ENCODE assay signal across 8 cellular contexts in genomic region chr17:20121359-20122235, GRCh38.
A peak's percentile ranks its signal among the peaks of the same experiment; 100 is the strongest.
DNase-seq lines count a peak whose midpoint lies in the region; ATAC-seq and TF ChIP-seq lines count a peak whose summit lies in the region.

No MANE protein-coding gene starts in this region.

- H3K23me2 ChIP-seq in H9 (ENCODE audit: insufficient read length, low read depth, low read length, poor library complexity, severe bottlenecking), result no peaks in the 10 kb centered on the region

- H3K27me3 ChIP-seq in H9 (ENCODE audit: insufficient read depth, low read length) (no peaks in the 10 kb centered on the region), esophagus muscularis mucosa (no peaks in the 10 kb centered on the region)

- no peaks in the 10 kb centered on the region for H3K79me2 ChIP-seq in H9 (ENCODE audit: insufficient read depth, low read length)

- H2BK5ac ChIP-seq in H9 (ENCODE audit: insufficient read length, low read length), result no peak overlapping the region

- no peak for TF ChIP-seq POLR2A in esophagus muscularis mucosa (IDR thresholded peaks at IDR 0.05; ENCODE audit: low read depth)

- H3K4me3 Mint-ChIP-seq in H9, result no peak overlapping the region
- H3K4me3 Mint-ChIP-seq in activated T-cell treated with anti-CD3 and anti-CD28 coated beads, Interleukin-2, amount 50 U/mL, for 4 hours, result no peak overlapping the region
- H3K4me3 Mint-ChIP-seq in natural killer cell treated with Interleukin-12 subunit alpha and Interleukin-12 subunit beta and Interleukin-15 and Interleukin-18, amount 100 ng/mL, for 72 hours, result no peak overlapping the region
- H3K4me3 Mint-ChIP-seq in stimulated activated effector memory CD8-positive, alpha-beta T cell treated with anti-CD3 and anti-CD28 coated beads, Interleukin-12 subunit alpha, Interleukin-12 subunit beta, amount 100 ng/mL, for 72 hours, result no peak overlapping the region

- peaks cover 0 to 2% of the 10 kb centered on the region in 2 experiments; a peak in 2 of 5 replicates for H3K9me3 Mint-ChIP-seq in H9
- no peaks in the 10 kb centered on the region for H3K9me3 Mint-ChIP-seq in activated T-cell treated with anti-CD3 and anti-CD28 coated beads, Interleukin-2, amount 50 U/mL, for 4 hours
- H3K9me3 Mint-ChIP-seq in natural killer cell treated with Interleukin-12 subunit alpha and Interleukin-12 subunit beta and Interleukin-15 and Interleukin-18, amount 100 ng/mL, for 72 hours, result no peaks in the 10 kb centered on the region
- H3K9me3 Mint-ChIP-seq in stimulated activated effector memory CD8-positive, alpha-beta T cell treated with anti-CD3 and anti-CD28 coated beads, Interleukin-12 subunit alpha, Interleukin-12 subunit beta, amount 100 ng/mL, for 72 hours, result no peaks in the 10 kb centered on the region

- H2AFZ ChIP-seq in H9 (ENCODE audit: low read length), result no peak overlapping the region

- intact Hi-C loops in esophagus muscularis mucosa (cut with DNase I), result loop anchor here (2.0 kb wide), 2 partner anchors 105 to 199 kb away; no protein-coding TSS in a partner anchor

- DNase-seq in AG10803 (ENCODE audit: low read depth), result peak; percentile 62
- peak; percentile 85 for DNase-seq in H9
- DNase-seq in OCI-M1 (lab: John Stamatoyannopoulos, UW), result peak; percentile 68
- DNase-seq in activated T-cell treated with anti-CD3 and anti-CD28 coated beads, Interleukin-2, amount 50 U/mL, for 4 hours, result peak; percentile 68
- DNase-seq in esophagus muscularis mucosa (ENCODE audit: extremely low spot score), result no peak
- peak; percentile 71 for DNase-seq in natural killer cell treated with Interleukin-12 subunit alpha and Interleukin-12 subunit beta and Interleukin-15 and Interleukin-18, amount 100 ng/mL, for 72 hours (ENCODE audit: low spot score)
- peak; percentile 57 to 80 for DNase-seq in stimulated activated effector memory CD8-positive, alpha-beta T cell treated with anti-CD3 and anti-CD28 coated beads, Interleukin-12 subunit alpha, Interleukin-12 subunit beta, amount 100 ng/mL, for 72 hours (ENCODE audit: low spot score in 2 of 2)

- no peak overlapping the region for H3K4ac ChIP-seq in H9 (ENCODE audit: low read depth, low read length)

- H3K9me3 ChIP-seq in H9 (ENCODE audit: control insufficient read depth, low read depth, low read length) (no peaks in the 10 kb centered on the region), esophagus muscularis mucosa (no peaks in the 10 kb centered on the region)

- H3K36me3 ChIP-seq in esophagus muscularis mucosa, result no peaks in the 10 kb centered on the region

- H3K27ac Mint-ChIP-seq in H9, result no peak overlapping the region
- peak overlapping the region in 1 of 2 donors; percentile 36 for H3K27ac Mint-ChIP-seq in natural killer cell treated with Interleukin-12 subunit alpha and Interleukin-12 subunit beta and Interleukin-15 and Interleukin-18, amount 100 ng/mL, for 72 hours
- H3K27ac Mint-ChIP-seq in stimulated activated effector memory CD8-positive, alpha-beta T cell treated with anti-CD3 and anti-CD28 coated beads, Interleukin-12 subunit alpha, Interleukin-12 subunit beta, amount 100 ng/mL, for 72 hours, result no peak overlapping the region

- H3K27me3 Mint-ChIP-seq in H9 (ENCODE audit: low read depth), result no peaks in the 10 kb centered on the region; the same call in 1 of the 2 replicates
- peaks cover 3% of the 10 kb centered on the region for H3K27me3 Mint-ChIP-seq in activated T-cell treated with anti-CD3 and anti-CD28 coated beads, Interleukin-2, amount 50 U/mL, for 4 hours (ENCODE audit: low read depth)
- H3K27me3 Mint-ChIP-seq in natural killer cell treated with Interleukin-12 subunit alpha and Interleukin-12 subunit beta and Interleukin-15 and Interleukin-18, amount 100 ng/mL, for 72 hours, result no peaks in the 10 kb centered on the region

- H2BK120ac ChIP-seq in H9 (ENCODE audit: low read depth, low read length, poor library complexity, severe bottlenecking), result no peak overlapping the region

- H3K4me1 Mint-ChIP-seq in H9, result peaks cover 9 to 16% of the 10 kb centered on the region in 2 experiments
- H3K4me1 Mint-ChIP-seq in activated T-cell treated with anti-CD3 and anti-CD28 coated beads, Interleukin-2, amount 50 U/mL, for 4 hours (ENCODE audit: low read depth), result no peaks in the 10 kb centered on the region
- H3K4me1 Mint-ChIP-seq in natural killer cell treated with Interleukin-12 subunit alpha and Interleukin-12 subunit beta and Interleukin-15 and Interleukin-18, amount 100 ng/mL, for 72 hours (ENCODE audit: low read depth in 2 of 2), result peaks cover 4 to 6% of the 10 kb centered on the region in 2 donors
- no peaks in the 10 kb centered on the region for H3K4me1 Mint-ChIP-seq in stimulated activated effector memory CD8-positive, alpha-beta T cell treated with anti-CD3 and anti-CD28 coated beads, Interleukin-12 subunit alpha, Interleukin-12 subunit beta, amount 100 ng/mL, for 72 hours

- H4K5ac ChIP-seq in H9 (ENCODE audit: insufficient read length, low read depth, low read length), result no peak overlapping the region

- TF ChIP-seq CTCF in AG10803 (conservative IDR thresholded peaks at IDR 0.05; ENCODE audit: low read length) (peak; percentile 96), H9 (conservative IDR thresholded peaks at IDR 0.05) (peak; percentile 97), esophagus muscularis mucosa (IDR thresholded peaks at IDR 0.05) (peak; percentile 76 to 87 (median 82))

- H3K14ac ChIP-seq in H9 (ENCODE audit: insufficient read depth, low read length), result no peak overlapping the region

- no peak overlapping the region for H3K9ac ChIP-seq in H9 (ENCODE audit: extremely low read depth, insufficient read length, low read length)

- no peak overlapping the region for H2BK15ac ChIP-seq in H9 (ENCODE audit: low read depth, low read length)

- H3K4me3 ChIP-seq in AG10803 (ENCODE audit: low read length) (no peak overlapping the region), esophagus muscularis mucosa (no peak overlapping the region)

- no peaks in the 10 kb centered on the region for H4K20me1 ChIP-seq in H9 (ENCODE audit: control insufficient read depth, insufficient read depth, insufficient read length)

- no peak overlapping the region for H4K91ac ChIP-seq in H9 (ENCODE audit: insufficient read length, low read depth, low read length)

- H2BK12ac ChIP-seq in H9 (ENCODE audit: insufficient read length, low read depth, low read length), result no peak overlapping the region

- H3K23ac ChIP-seq in H9 (ENCODE audit: insufficient read length, low read depth, low read length), result no peak overlapping the region

- no peak for TF ChIP-seq EP300 in esophagus muscularis mucosa (IDR thresholded peaks at IDR 0.05)

- WGBS in H9 (ENCODE audit: extremely low coverage, insufficient read length, low lambda C conversion rate), result no CpG with 5 or more reads among the region's 11 CpGs
- WGBS in esophagus muscularis mucosa, result 49% methylated on average over 11 of the region's 11 CpGs

- no peak overlapping the region for H3K56ac ChIP-seq in H9 (ENCODE audit: insufficient read length, low read depth, low read length)

- no peak overlapping the region for H3K18ac ChIP-seq in H9 (ENCODE audit: insufficient read length, low read depth, low read length)

- H3K4me1 ChIP-seq in H9 (ENCODE audit: insufficient read depth, low read length), result no peaks in the 10 kb centered on the region
- H3K4me1 ChIP-seq in esophagus muscularis mucosa, result peaks cover 9 to 16% (median 13%) of the 10 kb centered on the region in 4 donors

- H3K79me1 ChIP-seq in H9 (ENCODE audit: insufficient read depth, low read depth, low read length, poor library complexity, severe bottlenecking), result no peaks in the 10 kb centered on the region

- H3K36me3 Mint-ChIP-seq in H9 (ENCODE audit: insufficient read depth in 1 of 3, low read depth in 3 of 3), result no peaks in the 10 kb centered on the region
- H3K36me3 Mint-ChIP-seq in activated T-cell treated with anti-CD3 and anti-CD28 coated beads, Interleukin-2, amount 50 U/mL, for 4 hours (ENCODE audit: insufficient read depth), result no peaks in the 10 kb centered on the region
- H3K36me3 Mint-ChIP-seq in natural killer cell treated with Interleukin-12 subunit alpha and Interleukin-12 subunit beta and Interleukin-15 and Interleukin-18, amount 100 ng/mL, for 72 hours, result no peaks in the 10 kb centered on the region
- no peaks in the 10 kb centered on the region for H3K36me3 Mint-ChIP-seq in stimulated activated effector memory CD8-positive, alpha-beta T cell treated with anti-CD3 and anti-CD28 coated beads, Interleukin-12 subunit alpha, Interleukin-12 subunit beta, amount 100 ng/mL, for 72 hours

- H2AK5ac ChIP-seq in H9 (ENCODE audit: insufficient read length, low read length), result no peak overlapping the region

- H2BK20ac ChIP-seq in H9 (ENCODE audit: low read depth, low read length, poor library complexity, severe bottlenecking), result no peak overlapping the region

- no peak overlapping the region for H3K4me2 ChIP-seq in H9 (ENCODE audit: insufficient read depth, insufficient read length, low read length)

- H3K27ac ChIP-seq in H9 (ENCODE audit: insufficient read length, low read depth, low read length) (no peak overlapping the region), esophagus muscularis mucosa (replicated peaks in 1 of 4) (no peak overlapping the region)

- H3T11ph ChIP-seq in H9 (ENCODE audit: low read length), result no peak overlapping the region

- ATAC-seq in activated T-cell treated with anti-CD3 and anti-CD28 coated beads, Interleukin-2, amount 50 U/mL, for 4 hours, result peak; percentile 76 to 87
- peak; percentile 49 to 67 for ATAC-seq in natural killer cell treated with Interleukin-12 subunit alpha and Interleukin-12 subunit beta and Interleukin-15 and Interleukin-18, amount 100 ng/mL, for 72 hours
- ATAC-seq in stimulated activated effector memory CD8-positive, alpha-beta T cell treated with anti-CD3 and anti-CD28 coated beads, Interleukin-12 subunit alpha, Interleukin-12 subunit beta, amount 100 ng/mL, for 72 hours, result peak; percentile 72
- ATAC-seq in HG03442 (IDR thresholded peaks at IDR 0.05; ENCODE audit: unreplicated experiment), result no peak

- H4K8ac ChIP-seq in H9 (replicated peaks; ENCODE audit: insufficient read length, low read depth, low read length), result no peak overlapping the region
